In genomic region chr11:75506827-75507226, GRCh38 we compare ENCODE assay signal across 16 cellular contexts.
"Had no signal": no experiment of that assay in that cellular context is flagged by ENCODE, and none has a peak within 500 bp of the region (broad histone marks: within the 10 kb centered on the region; RNA-seq: fewer than 3 reads in every experiment).

No MANE protein-coding gene starts in this region.

- H3K9me3 Mint-ChIP-seq: activated B cell treated with CpG ODN at 0.5 μM for 24 hours; brain; dendritic cell treated with granulocyte-macrophage colony-stimulating factor and Interleukin-4, amounts not matched to agents 40 ng/mL and 50 ng/mL, for 4 days; immature natural killer cell; naive B cell; stimulated activated naive CD8-positive, alpha-beta T cell treated with anti-CD3 and anti-CD28 coated beads, Interleukin-15, Interleukin-2, amounts not matched to agents 100 ng/mL and 50 ng/mL, for 24 hours had no signal

- H3K4me3 ChIP-seq: lower lobe of right lung, right lobe of liver, testis, vagina had no signal

- H3K27me3 Mint-ChIP-seq: activated B cell treated with CpG ODN at 0.5 μM for 24 hours; activated naive CD8-positive, alpha-beta T cell; brain; naive B cell; stimulated activated naive CD8-positive, alpha-beta T cell treated with anti-CD3 and anti-CD28 coated beads, Interleukin-15, Interleukin-2, amounts not matched to agents 100 ng/mL and 50 ng/mL, for 24 hours had no signal

- H3K27me3 ChIP-seq: right lobe of liver, testis, vagina had no signal

- H3K27ac Mint-ChIP-seq: dendritic cell treated with granulocyte-macrophage colony-stimulating factor and Interleukin-4, amounts not matched to agents 40 ng/mL and 50 ng/mL, for 4 days; progenitor cell of endocrine pancreas; stimulated activated naive CD8-positive, alpha-beta T cell treated with anti-CD3 and anti-CD28 coated beads, Interleukin-15, Interleukin-2, amounts not matched to agents 100 ng/mL and 50 ng/mL, for 24 hours had no signal

- H3K4me3 Mint-ChIP-seq: activated B cell treated with CpG ODN at 0.5 μM for 24 hours; activated naive CD8-positive, alpha-beta T cell; brain; dendritic cell treated with granulocyte-macrophage colony-stimulating factor and Interleukin-4, amounts not matched to agents 40 ng/mL and 50 ng/mL, for 4 days; immature natural killer cell; stimulated activated naive CD8-positive, alpha-beta T cell treated with anti-CD3 and anti-CD28 coated beads, Interleukin-15, Interleukin-2, amounts not matched to agents 100 ng/mL and 50 ng/mL, for 24 hours had no signal

- DNase-seq: activated B cell treated with CpG ODN at 0.5 μM for 24 hours; activated gamma-delta T cell; activated T-cell treated with anti-CD3 and anti-CD28 coated beads, Interleukin-2, amount 50 U/mL, for 48 hours; immature natural killer cell; lower lobe of right lung; midbrain; naive B cell; right lobe of liver; stimulated activated CD4-positive, alpha-beta T cell treated with anti-CD3 and anti-CD28 coated beads, Interleukin-2, amount 100 ng/mL, for 48 hours had no signal

- H3K9me3 ChIP-seq: lower lobe of right lung, right lobe of liver, testis, vagina had no signal

- H3K36me3 Mint-ChIP-seq: activated naive CD8-positive, alpha-beta T cell; brain; immature natural killer cell had no signal

- H3K4me1 ChIP-seq: right lobe of liver had no signal

- H3K36me3 ChIP-seq: lower lobe of right lung, right lobe of liver, vagina had no signal

- H3K27ac ChIP-seq: lower lobe of right lung, right lobe of liver had no signal

- ATAC-seq: lower lobe of right lung, right lobe of liver had no signal
